In the genomic region with DNA sequence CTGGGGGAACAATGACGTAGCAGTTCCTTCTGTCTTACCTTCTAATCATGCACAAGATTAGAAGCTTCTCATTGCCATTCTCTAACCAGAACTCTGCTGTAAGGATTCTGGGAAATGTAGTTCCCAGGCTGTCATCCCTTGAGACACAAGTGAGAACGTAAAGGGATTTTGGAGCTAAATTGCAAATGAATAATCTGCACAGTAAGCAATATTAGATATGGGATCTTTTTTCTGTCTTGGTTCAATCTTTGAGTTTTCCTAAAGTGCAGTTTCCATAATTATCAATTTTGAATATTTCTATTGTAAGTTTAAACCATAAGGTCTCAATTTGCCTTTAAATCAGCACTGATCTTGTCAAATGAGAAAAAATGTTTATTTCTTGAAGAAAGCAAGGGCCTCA, we compare ENCODE assay signal across 27 cellular contexts.
DNase-seq lines count a peak whose midpoint lies in the region; ATAC-seq, FAIRE-seq and TF ChIP-seq lines count a peak whose summit lies in the region.
"Had no signal": no experiment of that assay in that cellular context is flagged by ENCODE, and none has a peak within 500 bp of the region (broad histone marks: within the 10 kb centered on the region; RNA-seq: fewer than 3 reads in every experiment).

No MANE protein-coding gene starts in this region.

- no peak overlapping the region for H4K5ac ChIP-seq in H9 (ENCODE audit: insufficient read length, low read depth, low read length)
- no peak overlapping the region for H4K5ac ChIP-seq in mesendoderm (ENCODE audit: low read length)

- no peaks in the 10 kb centered on the region for H3K23me2 ChIP-seq in H9 (ENCODE audit: insufficient read length, low read depth, low read length, poor library complexity, severe bottlenecking)

- no peak for ATAC-seq in K562
- ATAC-seq: GM12878, HCT116 had no signal

- no peaks in the 10 kb centered on the region for H3K36me3 ChIP-seq in K562 (ENCODE audit: control insufficient read depth, insufficient read depth, low read length)
- H3K36me3 ChIP-seq in mesendoderm (ENCODE audit: control insufficient read depth, insufficient read depth, low read length): no peaks in the 10 kb centered on the region
- no peaks in the 10 kb centered on the region for H3K36me3 ChIP-seq in endodermal cell (ENCODE audit: control insufficient read depth, insufficient read depth, low read length)
- H3K36me3 ChIP-seq: BE2C; BLaER1 treated with 17β-estradiol and CSF1 and Interleukin-3, amounts not matched to agents 10 nM and 100 nM had no signal

- no peak overlapping the region for H4K91ac ChIP-seq in H9 (ENCODE audit: insufficient read length, low read depth, low read length)

- H3K27ac Mint-ChIP-seq in H9 (no peak overlapping the region), endodermal cell (no peak overlapping the region)
- H3K27ac Mint-ChIP-seq: CD14-positive monocyte; CD4-positive, alpha-beta T cell; CD8-positive, alpha-beta memory T cell had no signal

- no peak overlapping the region for H2BK20ac ChIP-seq in H9 (ENCODE audit: low read depth, low read length, poor library complexity, severe bottlenecking)

- H2BK12ac ChIP-seq in H9 (ENCODE audit: insufficient read length, low read depth, low read length): no peak overlapping the region

- H3K4me1 ChIP-seq in H9 (ENCODE audit: insufficient read depth, low read length): no peaks in the 10 kb centered on the region
- H3K4me1 ChIP-seq in K562 (replicated peaks in 1 of 2; ENCODE audit: control insufficient read depth in 2 of 2, insufficient read depth in 2 of 2, low read length in 2 of 2): no peaks in the 10 kb centered on the region
- no peaks in the 10 kb centered on the region for H3K4me1 ChIP-seq in mesendoderm (ENCODE audit: control insufficient read depth, low read depth, low read length)
- no peaks in the 10 kb centered on the region for H3K4me1 ChIP-seq in endodermal cell (ENCODE audit: control insufficient read depth, insufficient read depth, low read length)
- H3K4me1 ChIP-seq: BE2C had no signal

- H3K27ac ChIP-seq in H9 (ENCODE audit: insufficient read length, low read depth, low read length) (no peak overlapping the region), K562 (ENCODE audit: extremely low read depth, low read depth, low read length) (no peak overlapping the region), mesendoderm (ENCODE audit: low read depth, low read length) (no peak overlapping the region), endodermal cell (ENCODE audit: low read depth, low read length) (no peak overlapping the region)
- H3K27ac ChIP-seq: 22Rv1; BLaER1 treated with 17β-estradiol and CSF1 and Interleukin-3, amounts not matched to agents 10 nM and 100 nM had no signal

- H3K27me3 Mint-ChIP-seq in H9 (ENCODE audit: low read depth) (no peaks in the 10 kb centered on the region), endodermal cell (ENCODE audit: insufficient read depth) (peaks cover 8% of the 10 kb centered on the region)
- H3K27me3 Mint-ChIP-seq: CD4-positive, alpha-beta T cell had no signal

- no peak for TF ChIP-seq RAD21 in K562 (CRISPR knock-in tag; conservative IDR thresholded peaks at IDR 0.05 in 1 of 2, IDR thresholded peaks at IDR 0.05 in 1 of 2)

- in situ Hi-C loops in K562 (cut with MboI): no loop called here

- H3K18ac ChIP-seq in H9 (ENCODE audit: insufficient read length, low read depth, low read length) (no peak overlapping the region), mesendoderm (ENCODE audit: low read length) (no peak overlapping the region)

- no peak overlapping the region for H3K9ac ChIP-seq in H9 (ENCODE audit: extremely low read depth, insufficient read length, low read length)
- no peak overlapping the region for H3K9ac ChIP-seq in K562 (ENCODE audit: insufficient read depth in 1 of 2, low read depth in 2 of 2, low read length in 2 of 2)
- H3K9ac ChIP-seq in mesendoderm (ENCODE audit: low read length): no peak overlapping the region
- no peak overlapping the region for H3K9ac ChIP-seq in endodermal cell (ENCODE audit: extremely low read depth, low read length, poor library complexity, severe bottlenecking)
- H3K9ac ChIP-seq: BLaER1 treated with 17β-estradiol and CSF1 and Interleukin-3, amounts not matched to agents 10 nM and 100 nM had no signal

- intact Hi-C loops in K562 (cut with micrococcal nuclease): no loop called here

- no peak overlapping the region for H2BK15ac ChIP-seq in H9 (ENCODE audit: low read depth, low read length)
- H2BK15ac ChIP-seq in mesendoderm (replicated peaks; ENCODE audit: low read depth): no peak overlapping the region

- H3K36me3 Mint-ChIP-seq in H9 (ENCODE audit: insufficient read depth in 1 of 3, low read depth in 3 of 3): no peaks in the 10 kb centered on the region
- H3K36me3 Mint-ChIP-seq in endodermal cell (ENCODE audit: low read depth): no peaks in the 10 kb centered on the region
- H3K36me3 Mint-ChIP-seq: CD14-positive monocyte; CD8-positive, alpha-beta memory T cell had no signal

- H3K4me1 Mint-ChIP-seq in H9 (no peaks in the 10 kb centered on the region), endodermal cell (no peaks in the 10 kb centered on the region)
- H3K4me1 Mint-ChIP-seq: CD14-positive monocyte; CD8-positive, alpha-beta memory T cell had no signal

- H3K56ac ChIP-seq in H9 (ENCODE audit: insufficient read length, low read depth, low read length): no peak overlapping the region
- no peak overlapping the region for H3K56ac ChIP-seq in mesendoderm (ENCODE audit: low read length)

- WGBS in H9 (ENCODE audit: extremely low coverage, insufficient read length, low lambda C conversion rate): no CpG with 5 or more reads among the region's 2 CpGs
- 0% methylated on average over 2 of the region's 2 CpGs for WGBS in K562 (ENCODE audit: insufficient coverage, low coverage, missing lambda C conversion rate)
- WGBS in mesendoderm (ENCODE audit: extremely low coverage, insufficient coverage, low lambda C conversion rate): no CpG with 5 or more reads among the region's 2 CpGs
- 75 to 81% methylated on average over 1 to 2 of the region's 2 CpGs for WGBS in endodermal cell (ENCODE audit: insufficient coverage in 1 of 2, insufficient read length in 1 of 2), 2 experiments

- POLR2A ChIA-PET in K562 (lab: Yijun Ruan, JAX): interaction anchor here (0.7 kb wide), 1 partner anchor 43 kb away, joined by 3 read pairs; no protein-coding TSS in a partner anchor

- DNase-seq in NCI-H82 (lab: John Stamatoyannopoulos, UW) (peak; percentile 70), NCI-H82 treated with DMSO at 0.1 percent for 48 hours (lab: John Stamatoyannopoulos, UW; ENCODE audit: unreplicated experiment) (no peak), H9 (no peak), K562 (ENCODE audit: extremely low read depth in 1 of 4, low spot score in 3 of 4) (no peak), mesendoderm (peak; percentile 29), NCI-H226 (no peak), endodermal cell (no peak), NCI-H187 treated with DMSO at 0.1 percent for 48 hours (lab: John Stamatoyannopoulos, UW) (no peak)
- DNase-seq: ACHN; AML-193; BE2C; CD4-positive, alpha-beta T cell; CD8-positive, alpha-beta memory T cell; DMS 273 treated with DMSO at 0.1 percent for 48 hours; DMS79; EL; GDM1; GOT3; H7 had no signal

- no peaks in the 10 kb centered on the region for H3K9me3 Mint-ChIP-seq in H9
- H3K9me3 Mint-ChIP-seq in endodermal cell: no peaks in the 10 kb centered on the region
- H3K9me3 Mint-ChIP-seq: CD4-positive, alpha-beta T cell had no signal

- TF ChIP-seq CTCF in H9 (conservative IDR thresholded peaks at IDR 0.05): no peak
- TF ChIP-seq CTCF in K562 (IDR thresholded peaks at IDR 0.05 in 2 of 3, conservative IDR thresholded peaks at IDR 0.05 in 1 of 3; ENCODE audit: insufficient read depth in 2 of 3, low read depth in 1 of 3, low read length in 3 of 3): no peak
- TF ChIP-seq CTCF in endodermal cell (conservative IDR thresholded peaks at IDR 0.05): no peak

- H3K27me3 ChIP-seq in H9 (ENCODE audit: insufficient read depth, low read length) (no peaks in the 10 kb centered on the region), K562 (ENCODE audit: control insufficient read depth in 2 of 2, insufficient read depth in 2 of 2, low read length in 2 of 2) (no peaks in the 10 kb centered on the region), mesendoderm (ENCODE audit: insufficient read depth, low read length, poor library complexity) (no peaks in the 10 kb centered on the region), endodermal cell (ENCODE audit: control insufficient read depth, insufficient read depth, low read length, poor library complexity, severe bottlenecking) (peaks cover 10% of the 10 kb centered on the region)
- H3K27me3 ChIP-seq: BE2C; BLaER1 treated with 17β-estradiol and CSF1 and Interleukin-3, amounts not matched to agents 10 nM and 100 nM had no signal

- no peak overlapping the region for H3K4me3 ChIP-seq in K562
- H3K4me3 ChIP-seq in mesendoderm (ENCODE audit: low read length): no peak overlapping the region
- no peak overlapping the region for H3K4me3 ChIP-seq in endodermal cell (ENCODE audit: low read length)
- H3K4me3 ChIP-seq: BLaER1 treated with 17β-estradiol and CSF1 and Interleukin-3, amounts not matched to agents 10 nM and 100 nM; GM12878 had no signal

- H2AFZ ChIP-seq in H9 (ENCODE audit: low read length): peak overlapping the region; percentile 40
- no peak overlapping the region for H2AFZ ChIP-seq in K562 (ENCODE audit: low read depth, low read length)

- H3K4me3 Mint-ChIP-seq in H9: no peak overlapping the region
- no peak overlapping the region for H3K4me3 Mint-ChIP-seq in endodermal cell
- H3K4me3 Mint-ChIP-seq: CD14-positive monocyte; CD4-positive, alpha-beta T cell; CD8-positive, alpha-beta memory T cell had no signal

- H3K14ac ChIP-seq in H9 (ENCODE audit: insufficient read depth, low read length): no peak overlapping the region

- H3K79me1 ChIP-seq in H9 (ENCODE audit: insufficient read depth, low read depth, low read length, poor library complexity, severe bottlenecking): no peaks in the 10 kb centered on the region
- no peaks in the 10 kb centered on the region for H3K79me1 ChIP-seq in mesendoderm (ENCODE audit: low read length)

- H3K23ac ChIP-seq in H9 (ENCODE audit: insufficient read length, low read depth, low read length): no peak overlapping the region
- H3K23ac ChIP-seq in mesendoderm (ENCODE audit: low read length): no peak overlapping the region

- FAIRE-seq in K562 (lab: Jason Lieb, UNC): no peak
- FAIRE-seq: A204.1, D721Med, GM12878, GM19239 had no signal

- no peak overlapping the region for H3T11ph ChIP-seq in H9 (ENCODE audit: low read length)

- no TSS peak for BruUV-seq in K562 (replicated peaks; lab: Mats Ljungman, UMichigan)

- H4K20me1 ChIP-seq in H9 (ENCODE audit: control insufficient read depth, insufficient read depth, insufficient read length) (no peaks in the 10 kb centered on the region), K562 (replicated peaks; ENCODE audit: control insufficient read depth, insufficient read depth, low read length) (no peaks in the 10 kb centered on the region)
- H4K20me1 ChIP-seq: BLaER1 treated with 17β-estradiol and CSF1 and Interleukin-3, amounts not matched to agents 10 nM and 100 nM had no signal

- TF ChIP-seq POLR2A in K562 (conservative IDR thresholded peaks at IDR 0.05): no peak

- no peak overlapping the region for H2BK120ac ChIP-seq in H9 (ENCODE audit: low read depth, low read length, poor library complexity, severe bottlenecking)
- no peak overlapping the region for H2BK120ac ChIP-seq in mesendoderm (ENCODE audit: low read depth, low read length)

- no peak overlapping the region for H4K8ac ChIP-seq in H9 (replicated peaks; ENCODE audit: insufficient read length, low read depth, low read length)
- no peak overlapping the region for H4K8ac ChIP-seq in mesendoderm (ENCODE audit: low read depth, low read length)

- no peak overlapping the region for H2BK5ac ChIP-seq in H9 (ENCODE audit: insufficient read length, low read length)
- no peak overlapping the region for H2BK5ac ChIP-seq in mesendoderm (ENCODE audit: low read length)

- no peaks in the 10 kb centered on the region for H3K9me1 ChIP-seq in K562 (ENCODE audit: control insufficient read depth, insufficient read depth, low read length)

- H3K9me3 ChIP-seq in H9 (ENCODE audit: control insufficient read depth, low read depth, low read length) (no peaks in the 10 kb centered on the region), K562 (replicated peaks; ENCODE audit: control insufficient read depth, insufficient read depth, low read depth, low read length) (no peaks in the 10 kb centered on the region; the same call in 1 of the 2 replicates), endodermal cell (ENCODE audit: control insufficient read depth, low read length) (no peaks in the 10 kb centered on the region)
- H3K9me3 ChIP-seq: BE2C; BLaER1 treated with 17β-estradiol and CSF1 and Interleukin-3, amounts not matched to agents 10 nM and 100 nM had no signal

- no peak overlapping the region for H3K4me2 ChIP-seq in H9 (ENCODE audit: insufficient read depth, insufficient read length, low read length)
- H3K4me2 ChIP-seq in K562 (ENCODE audit: insufficient read depth, low read length): no peak overlapping the region
- H3K4me2 ChIP-seq in mesendoderm (ENCODE audit: low read length): no peak overlapping the region
- H3K4me2 ChIP-seq: BLaER1 treated with 17β-estradiol and CSF1 and Interleukin-3, amounts not matched to agents 10 nM and 100 nM had no signal

- H2AK5ac ChIP-seq in H9 (ENCODE audit: insufficient read length, low read length) (no peak overlapping the region), mesendoderm (ENCODE audit: low read length) (no peak overlapping the region)

- CTCF ChIA-PET in K562 (lab: Yijun Ruan, JAX; ENCODE audit: low intra/inter-chr PET ratio): no interaction called here

- TF ChIP-seq EP300 in K562 (IDR thresholded peaks at IDR 0.05; ENCODE audit: low read length): no peak

- no peaks in the 10 kb centered on the region for H3K79me2 ChIP-seq in H9 (ENCODE audit: insufficient read depth, low read length)
- no peaks in the 10 kb centered on the region for H3K79me2 ChIP-seq in K562 (ENCODE audit: control insufficient read depth, insufficient read depth, low read length)
- H3K79me2 ChIP-seq in mesendoderm (ENCODE audit: control insufficient read depth, insufficient read depth, low read length): no peaks in the 10 kb centered on the region

- H3K4ac ChIP-seq in H9 (ENCODE audit: low read depth, low read length) (no peak overlapping the region), mesendoderm (ENCODE audit: low read depth, low read length) (no peak overlapping the region)

Comparison
In these comparisons a context has a peak if more than half of its experiments do, and no peak if none do; other contexts are left out.
1. DNase-seq: peak in NCI-H82 (single experiment) and mesendoderm (single experiment); none in NCI-H82 treated with DMSO at 0.1 percent for 48 hours (single experiment), H9 (single experiment), K562 (0 of 4), NCI-H226 (single experiment), endodermal cell (single experiment) and NCI-H187 treated with DMSO at 0.1 percent for 48 hours (single experiment).